ENCODE assay signal across 17 cellular contexts in the genomic region with DNA sequence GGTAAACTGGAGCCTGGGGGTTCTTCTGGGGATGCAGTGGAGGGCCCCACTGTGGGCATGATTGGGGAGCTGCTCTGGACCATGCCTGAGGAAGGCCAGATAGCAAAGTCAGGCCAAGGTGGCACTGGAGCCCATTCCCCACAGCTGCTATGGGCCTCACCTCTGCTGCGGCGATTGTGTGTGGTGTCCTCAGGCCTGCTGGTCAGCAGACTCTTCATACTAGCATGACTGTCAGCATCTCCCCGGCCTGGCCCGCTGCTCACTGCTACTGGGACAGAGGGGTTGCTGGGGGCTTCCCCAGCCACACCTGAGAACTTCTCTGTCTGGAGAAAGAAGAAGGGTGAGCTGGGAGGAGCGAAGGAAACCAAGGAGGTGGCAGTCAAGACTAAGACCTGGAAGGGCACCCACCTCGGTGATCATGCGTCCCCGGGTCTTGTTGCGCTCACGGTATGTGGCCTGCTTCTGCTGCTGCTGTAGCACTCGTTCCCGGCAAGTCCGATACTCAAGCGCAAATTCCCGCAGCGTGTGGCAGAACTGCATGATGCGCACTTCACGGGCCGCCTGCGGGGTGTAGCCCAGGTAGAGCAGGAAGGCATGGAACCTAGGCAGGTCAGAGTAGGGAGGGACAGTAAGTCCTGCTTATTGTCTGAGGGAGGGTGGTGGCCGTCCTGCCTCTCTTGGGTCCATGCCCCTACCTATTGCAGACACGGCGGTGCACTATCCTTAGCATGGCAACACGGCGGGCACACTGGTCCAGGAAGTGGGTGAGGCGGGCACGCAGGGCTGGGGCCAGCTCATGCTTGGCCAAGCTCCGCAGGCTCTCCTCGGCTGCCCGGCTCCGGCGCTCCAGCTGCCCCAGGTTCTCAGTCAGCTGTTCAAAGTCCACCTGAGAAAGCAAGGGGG. TPM values are rescaled to one million over a fixed set of nuclear protein-coding genes. Genes with fewer than 3 reads are reported as not detected.
A peak's percentile ranks its signal among the peaks of the same experiment; 100 is the strongest.
DNase-seq lines count a peak whose midpoint lies in the region; ATAC-seq, FAIRE-seq and TF ChIP-seq lines count a peak whose summit lies in the region.
"Had no signal": no experiment of that assay in that cellular context is flagged by ENCODE, and none has a peak within 500 bp of the region (broad histone marks: within the 10 kb centered on the region; RNA-seq: fewer than 3 reads in every experiment).

No MANE protein-coding gene starts in this region.

- FAIRE-seq in kidney (lab: Jason Lieb, UNC): no peak
- FAIRE-seq: GM19239, H54 had no signal

- no peaks in the 10 kb centered on the region for H3K27me3 ChIP-seq in right atrium auricular region

- no peak overlapping the region for H3K9ac ChIP-seq in kidney (ENCODE audit: low read length in 2 of 2)
- H3K9ac ChIP-seq: parathyroid adenoma had no signal

- TF ChIP-seq CTCF in right atrium auricular region (IDR thresholded peaks at IDR 0.05) (no peak), kidney (IDR thresholded peaks at IDR 0.05; ENCODE audit: borderline replicate concordance, extremely low read depth, insufficient read depth) (no peak)

- ATAC-seq in left cardiac atrium: no peak
- ATAC-seq: lower lobe of right lung, WTC11 had no signal

- H3K4me3 ChIP-seq in right atrium auricular region: no peak overlapping the region
- no peak overlapping the region for H3K4me3 ChIP-seq in kidney (ENCODE audit: low read length in 2 of 2)
- H3K4me3 ChIP-seq: lower lobe of right lung had no signal

- H3K9me3 ChIP-seq in right atrium auricular region (no peaks in the 10 kb centered on the region), kidney (ENCODE audit: control insufficient read depth in 1 of 2, low read length in 2 of 2) (no peaks in the 10 kb centered on the region)
- H3K9me3 ChIP-seq: lower lobe of right lung had no signal

- intact Hi-C loops in left cardiac atrium (cut with DNase I): no loop called here
- intact Hi-C loops in kidney (cut with DNase I): no loop called here

- peaks cover 69% of the 10 kb centered on the region for H3K36me3 ChIP-seq in right atrium auricular region
- H3K36me3 ChIP-seq in kidney (ENCODE audit: control insufficient read depth in 1 of 2, insufficient read depth in 2 of 2, low read length in 2 of 2): peaks cover 18 to 28% of the 10 kb centered on the region in 2 donors

- H3K27ac ChIP-seq in right atrium auricular region (no peak overlapping the region), kidney (ENCODE audit: low read depth in 2 of 2, low read length in 2 of 2) (no peak overlapping the region)
- H3K27ac ChIP-seq: lower lobe of right lung, parathyroid adenoma had no signal

- DNase-seq in left cardiac atrium: peak; percentile 18
- DNase-seq in right atrium auricular region (ENCODE audit: low spot score): no peak
- peak; percentile 75 for DNase-seq in kidney
- no peak for DNase-seq in OCI-M1 (lab: John Stamatoyannopoulos, UW)
- DNase-seq in DMS79 treated with DMSO at 0.1 percent for 48 hours (lab: John Stamatoyannopoulos, UW): no peak
- no peak for DNase-seq in cerebellum (ENCODE audit: low spot score)
- DNase-seq: EL; head of caudate nucleus; lower lobe of right lung; NCI-H1436 treated with DMSO at 0.1 percent for 48 hours; NCI-H2171 treated with DMSO at 0.1 percent for 48 hours; NCI-H69; stimulated activated CD4-positive, alpha-beta T cell treated with anti-CD3 and anti-CD28 coated beads, Interleukin-1b, Interleukin-23, amount 100 ng/mL, for 48 hours had no signal

- peaks cover 0 to 19% of the 10 kb centered on the region in 2 donors for H3K4me1 ChIP-seq in right atrium auricular region
- H3K4me1 ChIP-seq in kidney (ENCODE audit: control insufficient read depth in 1 of 2, insufficient read depth in 1 of 2, low read depth in 1 of 2, low read length in 2 of 2): peaks cover 11 to 16% of the 10 kb centered on the region in 2 donors
- H3K4me1 ChIP-seq: parathyroid adenoma had no signal

RNA-seq across cellular contexts. Expression of a gene that starts 3.2 kb away (rescaled TPM):
- total RNA-seq in left cardiac atrium (10 to 100 TPM; 17.4 to 25.3 TPM), right atrium auricular region (10 to 100 TPM; 16.9 to 27.8 TPM), kidney (47.1 TPM), cerebellum (10.7 TPM)
- polyA plus RNA-seq in kidney (ENCODE audit: insufficient read depth, low read depth, low replicate concordance): 145 TPM

RNA-seq across cellular contexts. Expression of a gene that starts 17.1 kb away (rescaled TPM):
- total RNA-seq in left cardiac atrium: 10 to 100 TPM; 18.7 to 25.8 TPM
- 10 to 100 TPM in 1 of 2 donors, 1 to 10 TPM in 1; 5.3 to 11.6 TPM for total RNA-seq in right atrium auricular region
- total RNA-seq in kidney: 30.4 TPM
- 21.0 TPM for polyA plus RNA-seq in kidney (ENCODE audit: insufficient read depth, low read depth, low replicate concordance)
- 5.8 TPM for total RNA-seq in cerebellum

RNA-seq across cellular contexts. Expression of a gene that starts 18.6 kb away (rescaled TPM):
- 1 to 10 TPM; 1.3 to 1.5 TPM for total RNA-seq in left cardiac atrium
- 1 to 10 TPM; 1.5 to 2.4 TPM for total RNA-seq in right atrium auricular region
- total RNA-seq in kidney: 1.1 TPM
- 0.92 TPM for polyA plus RNA-seq in kidney (ENCODE audit: insufficient read depth, low read depth, low replicate concordance)
- total RNA-seq in cerebellum: 3.9 TPM

RNA-seq across cellular contexts. Expression of a gene that starts 31.2 kb away (rescaled TPM):
- total RNA-seq in left cardiac atrium (1 to 10 TPM; 1.0 to 1.6 TPM), right atrium auricular region (1 to 10 TPM in 1 of 2 donors, under 1 TPM in 1; 0.37 to 2.2 TPM), kidney (24.2 TPM), cerebellum (0.54 TPM)
- polyA plus RNA-seq in kidney (ENCODE audit: insufficient read depth, low read depth, low replicate concordance): 33.1 TPM

RNA-seq across cellular contexts. Expression of a gene that starts 38.2 kb away (rescaled TPM):
- 10 to 100 TPM; 34.9 to 46.2 TPM for total RNA-seq in left cardiac atrium
- total RNA-seq in right atrium auricular region: 10 to 100 TPM; 53.8 to 70.3 TPM
- total RNA-seq in kidney: 54.4 TPM
- 39.1 TPM for polyA plus RNA-seq in kidney (ENCODE audit: insufficient read depth, low read depth, low replicate concordance)
- 25.6 TPM for total RNA-seq in cerebellum

Comparison
In these comparisons a context has a peak if more than half of its experiments do, and no peak if none do; other contexts are left out.
1. DNase-seq: peak in left cardiac atrium (single experiment) and kidney (single experiment); none in right atrium auricular region (single experiment), OCI-M1 (single experiment), DMS79 treated with DMSO at 0.1 percent for 48 hours (single experiment) and cerebellum (single experiment).